Comparison of ENCODE assay signal across 1 cellular context in the genomic region with DNA sequence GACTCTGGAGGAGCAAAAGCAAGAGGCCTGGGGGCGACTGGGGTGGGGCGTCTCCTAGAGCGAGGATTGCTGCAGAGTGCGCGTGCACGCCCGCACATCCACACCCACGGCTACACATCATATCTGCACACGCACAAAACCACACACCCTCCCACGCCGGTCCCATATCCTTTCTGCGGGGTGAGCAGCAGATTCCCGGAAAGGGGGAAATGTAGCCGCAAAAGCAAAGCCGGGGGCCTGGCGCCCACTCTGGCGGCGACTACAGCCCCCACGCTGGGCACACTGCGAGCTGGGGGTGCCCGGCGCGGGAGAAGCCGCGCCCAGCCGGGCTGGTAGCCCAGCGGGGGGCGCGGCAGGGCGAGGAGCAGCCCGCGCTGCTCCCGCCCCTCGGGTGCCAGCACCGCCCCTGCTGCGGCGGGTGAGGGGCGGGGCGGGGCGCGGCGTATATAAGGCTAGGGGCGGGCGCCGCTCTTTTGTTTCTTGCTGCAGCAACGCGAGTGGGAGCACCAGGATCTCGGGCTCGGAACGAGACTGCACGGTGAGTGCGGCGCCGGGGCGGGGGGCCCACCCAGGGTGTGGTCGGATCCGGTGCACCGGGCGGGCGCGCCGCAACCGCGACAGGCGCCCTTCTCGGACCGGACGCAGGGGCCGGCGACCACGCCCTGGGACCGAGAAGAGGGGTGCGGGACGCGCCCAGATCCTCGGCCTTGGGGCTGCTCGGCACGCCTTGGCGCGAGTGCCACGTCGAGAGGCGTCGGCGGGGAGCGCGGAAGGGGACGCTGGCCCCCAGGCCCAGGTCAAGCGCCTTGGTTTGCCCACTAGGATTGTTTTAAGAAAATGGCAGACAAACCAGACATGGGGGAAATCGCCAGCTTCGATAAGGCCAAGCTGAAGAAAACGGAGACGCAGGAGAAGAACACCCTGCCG.
TF ChIP-seq lines count a peak whose summit lies in the region.

A gene (plus strand): TSS at position 476 of the 927 bp plus-strand sequence.

TF ChIP-seq in HEK293, 187 proteins besides CTCF, POLR2A, EP300 and RAD21 (continued from another document):
- TF ChIP-seq, protein P1, sequence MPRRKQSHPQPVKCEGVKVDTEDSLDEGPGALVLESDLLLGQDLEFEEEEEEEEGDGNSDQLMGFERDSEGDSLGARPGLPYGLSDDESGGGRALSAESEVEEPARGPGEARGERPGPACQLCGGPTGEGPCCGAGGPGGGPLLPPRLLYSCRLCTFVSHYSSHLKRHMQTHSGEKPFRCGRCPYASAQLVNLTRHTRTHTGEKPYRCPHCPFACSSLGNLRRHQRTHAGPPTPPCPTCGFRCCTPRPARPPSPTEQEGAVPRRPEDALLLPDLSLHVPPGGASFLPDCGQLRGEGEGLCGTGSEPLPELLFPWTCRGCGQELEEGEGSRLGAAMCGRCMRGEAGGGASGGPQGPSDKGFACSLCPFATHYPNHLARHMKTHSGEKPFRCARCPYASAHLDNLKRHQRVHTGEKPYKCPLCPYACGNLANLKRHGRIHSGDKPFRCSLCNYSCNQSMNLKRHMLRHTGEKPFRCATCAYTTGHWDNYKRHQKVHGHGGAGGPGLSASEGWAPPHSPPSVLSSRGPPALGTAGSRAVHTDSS (tag by site-specific recombination; IDR thresholded peaks at IDR 0.05), result no peak
- TF ChIP-seq, protein P2, sequence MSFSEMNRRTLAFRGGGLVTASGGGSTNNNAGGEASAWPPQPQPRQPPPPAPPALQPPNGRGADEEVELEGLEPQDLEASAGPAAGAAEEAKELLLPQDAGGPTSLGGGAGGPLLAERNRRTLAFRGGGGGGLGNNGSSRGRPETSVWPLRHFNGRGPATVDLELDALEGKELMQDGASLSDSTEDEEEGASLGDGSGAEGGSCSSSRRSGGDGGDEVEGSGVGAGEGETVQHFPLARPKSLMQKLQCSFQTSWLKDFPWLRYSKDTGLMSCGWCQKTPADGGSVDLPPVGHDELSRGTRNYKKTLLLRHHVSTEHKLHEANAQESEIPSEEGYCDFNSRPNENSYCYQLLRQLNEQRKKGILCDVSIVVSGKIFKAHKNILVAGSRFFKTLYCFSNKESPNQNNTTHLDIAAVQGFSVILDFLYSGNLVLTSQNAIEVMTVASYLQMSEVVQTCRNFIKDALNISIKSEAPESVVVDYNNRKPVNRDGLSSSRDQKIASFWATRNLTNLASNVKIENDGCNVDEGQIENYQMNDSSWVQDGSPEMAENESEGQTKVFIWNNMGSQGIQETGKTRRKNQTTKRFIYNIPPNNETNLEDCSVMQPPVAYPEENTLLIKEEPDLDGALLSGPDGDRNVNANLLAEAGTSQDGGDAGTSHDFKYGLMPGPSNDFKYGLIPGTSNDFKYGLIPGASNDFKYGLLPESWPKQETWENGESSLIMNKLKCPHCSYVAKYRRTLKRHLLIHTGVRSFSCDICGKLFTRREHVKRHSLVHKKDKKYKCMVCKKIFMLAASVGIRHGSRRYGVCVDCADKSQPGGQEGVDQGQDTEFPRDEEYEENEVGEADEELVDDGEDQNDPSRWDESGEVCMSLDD (tag by site-specific recombination; IDR thresholded peaks at IDR 0.05), result no peak
- TF ChIP-seq ZNF530 (tag by site-specific recombination; IDR thresholded peaks at IDR 0.05; ENCODE audit: low read depth), result no peak
- no peak for TF ChIP-seq ZNF792 (tag by site-specific recombination; IDR thresholded peaks at IDR 0.05)
- no peak for TF ChIP-seq ZNF121 (tag by site-specific recombination; IDR thresholded peaks at IDR 0.05)
- TF ChIP-seq ZNF16 (tag by site-specific recombination; IDR thresholded peaks at IDR 0.05; ENCODE audit: low read depth), result no peak
- peak; percentile 99 for TF ChIP-seq ZFHX2 (tag by site-specific recombination; conservative IDR thresholded peaks at IDR 0.05)
- peak; percentile 87 for TF ChIP-seq ZNF561 (tag by site-specific recombination; IDR thresholded peaks at IDR 0.05; ENCODE audit: borderline replicate concordance)
- no peak for TF ChIP-seq ZNF169 (tag by site-specific recombination; IDR thresholded peaks at IDR 0.05)
- no peak for TF ChIP-seq ZNF248 (tag by site-specific recombination; IDR thresholded peaks at IDR 0.05)
- TF ChIP-seq, protein P3, sequence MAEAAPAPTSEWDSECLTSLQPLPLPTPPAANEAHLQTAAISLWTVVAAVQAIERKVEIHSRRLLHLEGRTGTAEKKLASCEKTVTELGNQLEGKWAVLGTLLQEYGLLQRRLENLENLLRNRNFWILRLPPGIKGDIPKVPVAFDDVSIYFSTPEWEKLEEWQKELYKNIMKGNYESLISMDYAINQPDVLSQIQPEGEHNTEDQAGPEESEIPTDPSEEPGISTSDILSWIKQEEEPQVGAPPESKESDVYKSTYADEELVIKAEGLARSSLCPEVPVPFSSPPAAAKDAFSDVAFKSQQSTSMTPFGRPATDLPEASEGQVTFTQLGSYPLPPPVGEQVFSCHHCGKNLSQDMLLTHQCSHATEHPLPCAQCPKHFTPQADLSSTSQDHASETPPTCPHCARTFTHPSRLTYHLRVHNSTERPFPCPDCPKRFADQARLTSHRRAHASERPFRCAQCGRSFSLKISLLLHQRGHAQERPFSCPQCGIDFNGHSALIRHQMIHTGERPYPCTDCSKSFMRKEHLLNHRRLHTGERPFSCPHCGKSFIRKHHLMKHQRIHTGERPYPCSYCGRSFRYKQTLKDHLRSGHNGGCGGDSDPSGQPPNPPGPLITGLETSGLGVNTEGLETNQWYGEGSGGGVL (tag by site-specific recombination; IDR thresholded peaks at IDR 0.05), result peak; percentile 41; the same call in 1 of the 2 replicates
- TF ChIP-seq, protein P4, sequence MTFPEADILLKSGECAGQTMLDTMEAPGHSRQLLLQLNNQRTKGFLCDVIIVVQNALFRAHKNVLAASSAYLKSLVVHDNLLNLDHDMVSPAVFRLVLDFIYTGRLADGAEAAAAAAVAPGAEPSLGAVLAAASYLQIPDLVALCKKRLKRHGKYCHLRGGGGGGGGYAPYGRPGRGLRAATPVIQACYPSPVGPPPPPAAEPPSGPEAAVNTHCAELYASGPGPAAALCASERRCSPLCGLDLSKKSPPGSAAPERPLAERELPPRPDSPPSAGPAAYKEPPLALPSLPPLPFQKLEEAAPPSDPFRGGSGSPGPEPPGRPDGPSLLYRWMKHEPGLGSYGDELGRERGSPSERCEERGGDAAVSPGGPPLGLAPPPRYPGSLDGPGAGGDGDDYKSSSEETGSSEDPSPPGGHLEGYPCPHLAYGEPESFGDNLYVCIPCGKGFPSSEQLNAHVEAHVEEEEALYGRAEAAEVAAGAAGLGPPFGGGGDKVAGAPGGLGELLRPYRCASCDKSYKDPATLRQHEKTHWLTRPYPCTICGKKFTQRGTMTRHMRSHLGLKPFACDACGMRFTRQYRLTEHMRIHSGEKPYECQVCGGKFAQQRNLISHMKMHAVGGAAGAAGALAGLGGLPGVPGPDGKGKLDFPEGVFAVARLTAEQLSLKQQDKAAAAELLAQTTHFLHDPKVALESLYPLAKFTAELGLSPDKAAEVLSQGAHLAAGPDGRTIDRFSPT (tag by site-specific recombination; IDR thresholded peaks at IDR 0.05), result peak; percentile 41; the same call in 1 of the 2 replicates
- no peak for TF ChIP-seq ZFP41 (tag by site-specific recombination; IDR thresholded peaks at IDR 0.05; ENCODE audit: borderline replicate concordance)
- no peak for TF ChIP-seq SALL2 (tag by site-specific recombination; IDR thresholded peaks at IDR 0.05; ENCODE audit: borderline replicate concordance)
- TF ChIP-seq ZNF366 (tag by site-specific recombination; conservative IDR thresholded peaks at IDR 0.05), result no peak
- peak; percentile 68 for TF ChIP-seq SP3 (tag by site-specific recombination; IDR thresholded peaks at IDR 0.05)
